11 cellular contexts compared by ENCODE assay signal in the genomic region with DNA sequence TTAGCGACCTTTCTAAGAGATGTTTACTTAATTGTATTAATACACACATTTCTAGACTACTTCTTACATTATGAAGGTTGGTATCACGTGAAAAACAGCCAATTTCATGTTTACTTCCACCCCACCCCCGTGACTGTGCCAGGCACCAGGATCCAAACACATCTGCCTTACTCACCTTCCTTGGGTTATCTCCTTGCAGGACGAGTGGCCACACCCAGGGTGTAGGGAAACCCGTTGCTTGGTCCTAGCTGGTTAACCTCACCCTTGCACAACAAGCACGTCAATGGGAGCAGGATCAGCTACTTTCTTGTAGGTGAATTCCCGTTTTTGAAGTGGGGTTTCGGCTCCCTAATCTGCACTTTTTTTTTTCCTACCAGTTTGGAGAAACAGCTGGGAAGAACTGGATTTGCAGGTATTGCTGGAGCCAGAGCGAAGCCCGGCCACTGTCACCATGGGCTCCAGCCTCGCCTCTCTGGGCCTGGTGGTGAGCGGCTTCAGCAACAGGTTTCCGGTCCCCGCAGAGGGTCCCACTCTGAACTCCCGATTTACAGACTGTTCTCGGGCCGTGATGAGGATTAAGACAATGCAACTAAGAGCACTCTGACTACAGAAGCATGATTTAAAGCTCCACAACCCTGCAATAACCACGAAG. TPM values are rescaled to one million over a fixed set of nuclear protein-coding genes. Genes with fewer than 3 reads are reported as not detected.
A peak's percentile ranks its signal among the peaks of the same experiment; 100 is the strongest.
DNase-seq lines count a peak whose midpoint lies in the region; ATAC-seq and TF ChIP-seq lines count a peak whose summit lies in the region.
"Had no signal": no experiment of that assay in that cellular context is flagged by ENCODE, and none has a peak within 500 bp of the region (broad histone marks: within the 10 kb centered on the region; RNA-seq: fewer than 3 reads in every experiment).

No MANE protein-coding gene starts in this region.

- H3K4me1 ChIP-seq in HUES48 (ENCODE audit: control insufficient read depth, insufficient read depth, low read length) (peaks cover 8% of the 10 kb centered on the region), lower lobe of right lung (peaks cover 16% of the 10 kb centered on the region), subcutaneous abdominal adipose tissue (ENCODE audit: control insufficient read depth in 5 of 5, insufficient read depth in 5 of 5, low read length in 5 of 5) (peaks cover 5 to 34% (median 32%) of the 10 kb centered on the region in 5 donors)

- peak overlapping the region in 4 of 5 experiments; percentile 4 to 49 (median 32) for H3K4me3 Mint-ChIP-seq in brain
- no peak overlapping the region for H3K4me3 Mint-ChIP-seq in glutamatergic neuron (ENCODE audit: unreplicated experiment)

- H3K4me1 Mint-ChIP-seq in brain, result peaks cover 50% of the 10 kb centered on the region
- peaks cover 14% of the 10 kb centered on the region for H3K4me1 Mint-ChIP-seq in glutamatergic neuron (ENCODE audit: low read depth, unreplicated experiment)

- H3K9me3 ChIP-seq in HUES48 (ENCODE audit: control insufficient read depth, insufficient read depth, low read length), result no peaks in the 10 kb centered on the region
- no peaks in the 10 kb centered on the region for H3K9me3 ChIP-seq in lower lobe of right lung
- H3K9me3 ChIP-seq in subcutaneous abdominal adipose tissue (ENCODE audit: control insufficient read depth in 5 of 5, low read length in 5 of 5), result no peaks in the 10 kb centered on the region

- H3K27ac ChIP-seq in HUES48 (ENCODE audit: low read depth, low read length) (peak overlapping the region; percentile 28), lower lobe of right lung (peak overlapping the region; percentile 58), subcutaneous abdominal adipose tissue (ENCODE audit: low read depth, low read length) (peak overlapping the region; percentile 51)

- peaks cover 10 to 16% (median 12%) of the 10 kb centered on the region in 5 experiments for H3K9me3 Mint-ChIP-seq in brain
- peaks cover 7% of the 10 kb centered on the region for H3K9me3 Mint-ChIP-seq in glutamatergic neuron (ENCODE audit: unreplicated experiment)

- DNase-seq in lower lobe of right lung, result no peak
- no peak for DNase-seq in glutamatergic neuron
- no peak for DNase-seq in activated effector memory CD4-positive, alpha-beta T cell treated with anti-CD3 and anti-CD28 coated beads, Interleukin-2, amount 50 U/mL, for 16 hours
- no peak for DNase-seq in NCI-H1930 (lab: John Stamatoyannopoulos, UW)
- DNase-seq: effector memory CD4-positive, alpha-beta T cell; NCI-H1092; stimulated activated CD4-positive, alpha-beta T cell treated with anti-CD3 and anti-CD28 coated beads, Interleukin-4, amount 100 ng/mL, for 4 hours had no signal

- TF ChIP-seq CTCF in brain (conservative IDR thresholded peaks at IDR 0.05) (no peak), lower lobe of right lung (IDR thresholded peaks at IDR 0.05) (no peak), glutamatergic neuron (IDR thresholded peaks at IDR 0.05; ENCODE audit: partially characterized antibody, unreplicated experiment) (no peak)

- H3K36me3 ChIP-seq in HUES48 (ENCODE audit: control insufficient read depth, insufficient read depth, low read length), result peaks cover 22% of the 10 kb centered on the region
- H3K36me3 ChIP-seq in lower lobe of right lung, result peaks cover 21% of the 10 kb centered on the region
- H3K36me3 ChIP-seq in subcutaneous abdominal adipose tissue (ENCODE audit: control insufficient read depth in 5 of 5, insufficient read depth in 5 of 5, low read length in 5 of 5), result peaks cover 7 to 18% (median 13%) of the 10 kb centered on the region in 5 donors

- intact Hi-C loops in lower lobe of right lung (cut with DNase I), result no loop called here

- H3K9ac ChIP-seq in HUES48 (ENCODE audit: low read depth, low read length) (no peak overlapping the region), subcutaneous abdominal adipose tissue (ENCODE audit: low read length in 5 of 5) (no peak overlapping the region)

- H3K27me3 ChIP-seq in HUES48 (ENCODE audit: control insufficient read depth, insufficient read depth, low read length), result no peaks in the 10 kb centered on the region
- H3K27me3 ChIP-seq in lower lobe of right lung (ENCODE audit: low read depth), result no peaks in the 10 kb centered on the region
- H3K27me3 ChIP-seq in subcutaneous abdominal adipose tissue (ENCODE audit: control insufficient read depth in 5 of 5, insufficient read depth in 4 of 5, low read length in 5 of 5), result no peaks in the 10 kb centered on the region

- ATAC-seq in lower lobe of right lung, result peak; percentile 38 to 48
- ATAC-seq in HG03521 (IDR thresholded peaks at IDR 0.05; ENCODE audit: unreplicated experiment), result no peak

- H3K36me3 Mint-ChIP-seq in brain (peaks cover 34% of the 10 kb centered on the region), glutamatergic neuron (ENCODE audit: unreplicated experiment) (peaks cover 3% of the 10 kb centered on the region)

- peak overlapping the region in 4 of 5 experiments; percentile 34 to 77 (median 68) for H3K27ac Mint-ChIP-seq in brain
- no peak overlapping the region for H3K27ac Mint-ChIP-seq in glutamatergic neuron (ENCODE audit: unreplicated experiment)

- H3K4me3 ChIP-seq in HUES48 (ENCODE audit: low read depth, low read length) (no peak overlapping the region), lower lobe of right lung (no peak overlapping the region), subcutaneous abdominal adipose tissue (ENCODE audit: low read depth in 1 of 5, low read length in 5 of 5) (no peak overlapping the region)

- H3K27me3 Mint-ChIP-seq in brain (peaks cover 15% of the 10 kb centered on the region), glutamatergic neuron (ENCODE audit: unreplicated experiment) (peaks cover 11% of the 10 kb centered on the region)

RNA-seq across cellular contexts. Expression of a gene that starts 2.1 kb away (rescaled TPM):
- polyA plus RNA-seq in brain (ENCODE audit: insufficient read depth, low read depth, low replicate concordance), result 3,999 TPM
- total RNA-seq in lower lobe of right lung (1,803 TPM), glutamatergic neuron (ENCODE audit: unreplicated experiment) (1,286 TPM)

RNA-seq across cellular contexts. Expression of a gene that starts 25.5 kb away (rescaled TPM):
- polyA plus RNA-seq in brain (ENCODE audit: insufficient read depth, low read depth, low replicate concordance), result 172 TPM
- 17.3 TPM for total RNA-seq in lower lobe of right lung
- total RNA-seq in glutamatergic neuron (ENCODE audit: unreplicated experiment), result 178 TPM

RNA-seq across cellular contexts. Expression of a gene that starts 36.6 kb away (rescaled TPM):
- polyA plus RNA-seq in brain (ENCODE audit: insufficient read depth, low read depth, low replicate concordance), result 7.8 TPM
- total RNA-seq in lower lobe of right lung, result 120 TPM
- total RNA-seq in glutamatergic neuron (ENCODE audit: unreplicated experiment), result 27.0 TPM
